In the genomic region with DNA sequence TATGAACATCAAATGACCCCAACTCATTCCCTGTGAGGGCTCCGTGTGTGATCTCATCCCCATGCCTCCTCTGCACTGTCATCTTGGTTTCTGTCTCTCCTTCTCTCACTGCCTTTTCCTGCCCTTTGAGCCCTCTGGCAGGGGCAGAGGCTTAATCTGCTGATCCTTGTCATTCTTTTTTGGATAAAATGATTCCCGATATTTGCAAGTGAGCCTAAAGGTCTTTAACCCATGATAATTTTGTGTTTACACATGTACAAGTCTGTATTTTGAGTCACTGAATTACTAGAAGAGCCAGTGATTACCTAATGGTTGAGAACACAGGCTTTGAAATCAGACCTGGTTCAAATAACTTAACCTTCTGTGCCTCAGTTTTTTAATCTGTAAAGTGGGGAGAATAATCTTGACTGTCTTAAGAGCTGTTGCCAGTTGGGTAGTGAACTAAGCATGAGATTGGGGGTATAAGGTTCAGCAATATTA, we compare ENCODE assay signal across 12 cellular contexts. TPM values are rescaled to one million over a fixed set of nuclear protein-coding genes. Genes with fewer than 3 reads are reported as not detected.
DNase-seq lines count a peak whose midpoint lies in the region; ATAC-seq and TF ChIP-seq lines count a peak whose summit lies in the region.
"Had no signal": no experiment of that assay in that cellular context is flagged by ENCODE, and none has a peak within 500 bp of the region (broad histone marks: within the 10 kb centered on the region; RNA-seq: fewer than 3 reads in every experiment).

No MANE protein-coding gene starts in this region.

- H4K20me1 ChIP-seq in IMR-90 (ENCODE audit: insufficient read depth, low read length) = no peaks in the 10 kb centered on the region

- no peak for DNase-seq in CD4-positive, alpha-beta T cell
- DNase-seq in IMR-90 (no peak), chondrocyte (ENCODE audit: low spot score) (no peak), nephron progenitor cell (no peak), prostate gland (ENCODE audit: low spot score) (no peak), OCI-M1 (lab: John Stamatoyannopoulos, UW) (no peak)
- DNase-seq in activated effector memory CD4-positive, alpha-beta T cell treated with anti-CD3 and anti-CD28 coated beads, Interleukin-2, amount 50 U/mL, for 16 hours = no peak
- DNase-seq: KG1, NCI-H2227 treated with DMSO at 0.1 percent for 48 hours, pancreas had no signal

- H3K4me1 Mint-ChIP-seq in CD4-positive, alpha-beta T cell (ENCODE audit: low read depth) = peaks cover 38% of the 10 kb centered on the region
- peaks cover 8% of the 10 kb centered on the region for H3K4me1 Mint-ChIP-seq in chondrocyte (ENCODE audit: low read depth)
- H3K4me1 Mint-ChIP-seq in nephron progenitor cell = no peaks in the 10 kb centered on the region

- H3K4ac ChIP-seq in IMR-90 (ENCODE audit: low read depth, low read length) = no peak overlapping the region

- no peak for ATAC-seq in CD4-positive, alpha-beta T cell (ENCODE audit: poor library complexity)
- no peak for ATAC-seq in IMR-90 (ENCODE audit: low read depth)
- ATAC-seq: pancreas had no signal

- no peaks in the 10 kb centered on the region for H3K9me3 Mint-ChIP-seq in CD4-positive, alpha-beta T cell
- H3K9me3 Mint-ChIP-seq in chondrocyte (ENCODE audit: low read depth) (no peaks in the 10 kb centered on the region), nephron progenitor cell (peaks cover 27% of the 10 kb centered on the region)

- H3K14ac ChIP-seq in IMR-90 (replicated peaks; ENCODE audit: low read depth, low read length) = no peak overlapping the region

- H3K4me1 ChIP-seq in IMR-90 (ENCODE audit: control insufficient read depth, insufficient read depth, low read length) = peaks cover 1% of the 10 kb centered on the region; the same call in 1 of the 2 replicates
- peaks cover 3% of the 10 kb centered on the region for H3K4me1 ChIP-seq in prostate gland (replicated peaks)
- H3K4me1 ChIP-seq: HAP-1 had no signal

- no peak overlapping the region for H2BK20ac ChIP-seq in IMR-90 (ENCODE audit: low read depth, low read length)

- H4K5ac ChIP-seq in IMR-90 (ENCODE audit: low read depth, low read length) = no peak overlapping the region

- H3K4me2 ChIP-seq in IMR-90 (ENCODE audit: low read depth, low read length) = no peak overlapping the region

- no peaks in the 10 kb centered on the region for H3K27me3 ChIP-seq in CD4-positive, alpha-beta T cell (ENCODE audit: control insufficient read depth, insufficient read depth, low read length)
- H3K27me3 ChIP-seq in IMR-90 (ENCODE audit: control insufficient read depth, insufficient read depth, low read length) (no peaks in the 10 kb centered on the region), prostate gland (replicated peaks; ENCODE audit: insufficient read depth) (no peaks in the 10 kb centered on the region)
- H3K27me3 ChIP-seq: pancreas, SJSA1 had no signal

- no peak overlapping the region for H4K8ac ChIP-seq in IMR-90 (ENCODE audit: low read depth in 2 of 2, low read length in 2 of 2)

- H3K36me3 ChIP-seq in IMR-90 (ENCODE audit: control insufficient read depth, insufficient read depth, low read length) = no peaks in the 10 kb centered on the region
- H3K36me3 ChIP-seq in prostate gland = no peaks in the 10 kb centered on the region
- H3K36me3 ChIP-seq: HAP-1, pancreas, SJSA1 had no signal

- H3K27me3 Mint-ChIP-seq in CD4-positive, alpha-beta T cell = no peaks in the 10 kb centered on the region
- peaks cover 4% of the 10 kb centered on the region for H3K27me3 Mint-ChIP-seq in chondrocyte (ENCODE audit: low read depth)
- H3K27me3 Mint-ChIP-seq in nephron progenitor cell (ENCODE audit: low read depth, poor library complexity) = peaks cover 68% of the 10 kb centered on the region

- H3K4me3 ChIP-seq in IMR-90 (ENCODE audit: insufficient read depth, low read depth, low read length) = no peak overlapping the region
- H3K4me3 ChIP-seq in prostate gland = no peak overlapping the region
- H3K4me3 ChIP-seq: HAP-1, SJSA1 had no signal

- peak overlapping the region; percentile 70 for H3K27ac Mint-ChIP-seq in CD4-positive, alpha-beta T cell
- H3K27ac Mint-ChIP-seq in chondrocyte (ENCODE audit: unreplicated experiment) = no peak overlapping the region
- no peak overlapping the region for H3K27ac Mint-ChIP-seq in nephron progenitor cell

- no peak overlapping the region for H3K18ac ChIP-seq in IMR-90 (ENCODE audit: low read depth, low read length)

- no peaks in the 10 kb centered on the region; the same call in 1 of the 2 replicates for H3K9me1 ChIP-seq in IMR-90 (ENCODE audit: insufficient read depth, low read length)

- intact Hi-C loops in CD4-positive, alpha-beta T cell (cut with DNase I, micrococcal nuclease) = loop anchor here (2.0 to 10.0 kb wide), 7 partner anchors 75 to 1135 kb away; a partner anchor contains a TSS
- intact Hi-C loops in IMR-90 (cut with micrococcal nuclease) = loop anchor here (10.0 kb wide), 2 partner anchors 215 to 265 kb away; no protein-coding TSS in a partner anchor
- intact Hi-C loops in prostate gland (cut with DNase I) = loop anchor here (2.0 to 5.0 kb wide), 3 partner anchors 217 to 517 kb away; a partner anchor contains a TSS

- no peak overlapping the region for H2AK9ac ChIP-seq in IMR-90 (replicated peaks; ENCODE audit: low read depth, low read length, poor library complexity)

- no peak for TF ChIP-seq RAD21 in IMR-90 (IDR thresholded peaks at IDR 0.05; ENCODE audit: low read length)

- no peak overlapping the region for H3K27ac ChIP-seq in CD4-positive, alpha-beta T cell (ENCODE audit: low read depth, low read length)
- H3K27ac ChIP-seq in IMR-90 (ENCODE audit: insufficient read depth, low read length) (no peak overlapping the region), prostate gland (peak overlapping the region in 1 of 2 donors; percentile 89)
- H3K27ac ChIP-seq: SJSA1 had no signal

- H3K23ac ChIP-seq in IMR-90 (ENCODE audit: low read depth, low read length) = peak overlapping the region; percentile 10; the same call in 1 of the 2 replicates

- peaks cover 9% of the 10 kb centered on the region for H3K36me3 Mint-ChIP-seq in CD4-positive, alpha-beta T cell (ENCODE audit: low read depth)
- H3K36me3 Mint-ChIP-seq in chondrocyte (ENCODE audit: low read depth) = no peaks in the 10 kb centered on the region
- peaks cover 15% of the 10 kb centered on the region for H3K36me3 Mint-ChIP-seq in nephron progenitor cell (ENCODE audit: low read depth)

- H4K91ac ChIP-seq in IMR-90 (ENCODE audit: insufficient read depth, low read depth, low read length) = no peak overlapping the region

- no TSS peak for BruUV-seq in IMR-90 (replicated peaks; lab: Mats Ljungman, UMichigan)

- H3K56ac ChIP-seq in IMR-90 (ENCODE audit: extremely low read depth, insufficient read depth, low read length) = no peak overlapping the region

- peaks cover 4 to 5% of the 10 kb centered on the region in 2 experiments; a peak in 2 of 4 replicates for H3K79me1 ChIP-seq in IMR-90 (ENCODE audit: low read depth in 1 of 2, low read length in 2 of 2)

- POLR2A ChIA-PET in CD4-positive, alpha-beta T cell (lab: Charles Lee) = interaction anchor here (0.8 kb wide), 1 partner anchor 367 kb away, joined by 3 read pairs; a partner anchor contains a TSS
- POLR2A ChIA-PET in IMR-90 (lab: Charles Lee; ENCODE audit: unreplicated experiment) = no interaction called here

- no peak for TF ChIP-seq POLR2A in IMR-90 (IDR thresholded peaks at IDR 0.05; ENCODE audit: low read depth, low read length)
- TF ChIP-seq POLR2A in prostate gland (IDR thresholded peaks at IDR 0.05) = no peak

- WGBS in IMR-90 (ENCODE audit: extremely low coverage in 2 of 2, insufficient read length in 1 of 2), 2 experiments = 67% methylated on average over 1 of the region's 2 CpGs; no CpG with 5 or more reads in 1 of the 2 experiments
- 88% methylated on average over 2 of the region's 2 CpGs for WGBS in prostate gland

- H3K9me3 ChIP-seq in CD4-positive, alpha-beta T cell (ENCODE audit: control insufficient read depth, low read length) = no peaks in the 10 kb centered on the region
- H3K9me3 ChIP-seq in IMR-90 (ENCODE audit: control insufficient read depth, insufficient read depth, low read length) = no peaks in the 10 kb centered on the region
- no peaks in the 10 kb centered on the region for H3K9me3 ChIP-seq in prostate gland
- H3K9me3 ChIP-seq: HAP-1, pancreas, SJSA1 had no signal

- H2BK15ac ChIP-seq in IMR-90 (ENCODE audit: low read depth, low read length) = no peak overlapping the region

- H2BK120ac ChIP-seq in IMR-90 (ENCODE audit: low read depth, low read length) = no peak overlapping the region

- H2AK5ac ChIP-seq in IMR-90 (ENCODE audit: low read depth, low read length) = no peak overlapping the region

- H2BK5ac ChIP-seq in IMR-90 (ENCODE audit: low read depth, low read length, poor library complexity, severe bottlenecking) = no peak overlapping the region

- no peak for TF ChIP-seq CTCF in CD4-positive, alpha-beta T cell (IDR thresholded peaks at IDR 0.05)
- TF ChIP-seq CTCF in IMR-90 (conservative IDR thresholded peaks at IDR 0.05; ENCODE audit: low read depth, low read length) (no peak), chondrocyte (IDR thresholded peaks at IDR 0.05) (no peak), nephron progenitor cell (IDR thresholded peaks at IDR 0.05) (no peak), prostate gland (IDR thresholded peaks at IDR 0.05) (no peak)

- H3K4me3 Mint-ChIP-seq in CD4-positive, alpha-beta T cell = peak overlapping the region; percentile 85
- H3K4me3 Mint-ChIP-seq in chondrocyte (ENCODE audit: unreplicated experiment) (peak overlapping the region; percentile 39), nephron progenitor cell (peak overlapping the region; percentile 75)

- no peak overlapping the region for H2AFZ ChIP-seq in IMR-90 (replicated peaks; ENCODE audit: low read length, poor library complexity)

- H3K9ac ChIP-seq in IMR-90 (ENCODE audit: low read depth, low read length) = no peak overlapping the region

- dilution Hi-C loops in IMR-90 (cut with HindIII; ENCODE audit: low sequenced_read_pairs, unreplicated experiment) = no loop called here

- CTCF ChIA-PET in CD4-positive, alpha-beta T cell (lab: Charles Lee) = no interaction called here
- CTCF ChIA-PET in IMR-90 (lab: Yijun Ruan, JAX) = no interaction called here

- in situ Hi-C loops in IMR-90 (cut with MboI; ENCODE audit: low sequenced_read_pairs) = no loop called here

TF ChIP-seq in IMR-90, 13 proteins besides CTCF, POLR2A, EP300 and RAD21 (continues in another document):
- TF ChIP-seq SMC3 (IDR thresholded peaks at IDR 0.05; ENCODE audit: low read depth, low read length) = no peak

RNA-seq across cellular contexts. Expression of a gene that starts 1.8 kb away (rescaled TPM):
- 100 to 1,000 TPM; 121 to 140 TPM for total RNA-seq in CD4-positive, alpha-beta T cell
- 5.8 and 6.3 TPM in 2 replicates for total RNA-seq in IMR-90 (2012; rRNA removed)
- polyA plus RNA-seq in IMR-90 (2012; rRNA removed) = 24.6 and 29.4 TPM in 2 replicates
- 17.8 and 20.6 TPM in 2 replicates for polyA plus RNA-seq in IMR-90 (2012; cell fraction: cytosol; rRNA removed)
- 238 and 385 TPM in 2 replicates for polyA plus RNA-seq in IMR-90 (2012; cell fraction: nucleus; rRNA removed; ENCODE audit: low replicate concordance)
- total RNA-seq in chondrocyte = 9.4 to 41.7 TPM (median 39.5 TPM) in 3 replicates
- total RNA-seq in prostate gland = 100 to 1,000 TPM; 201 to 246 TPM

RNA-seq across cellular contexts. Expression of a gene that starts 7.3 kb away (rescaled TPM):
- 10 to 100 TPM; 22.7 to 27.0 TPM for total RNA-seq in CD4-positive, alpha-beta T cell
- total RNA-seq in IMR-90 (2012; rRNA removed) (70.4 and 140 TPM in 2 replicates), chondrocyte (84.0 to 98.3 TPM (median 87.4 TPM) in 3 replicates), prostate gland (100 to 1,000 TPM; 124 to 241 TPM)
- 66.1 and 83.1 TPM in 2 replicates for polyA plus RNA-seq in IMR-90 (2012; rRNA removed)
- 10.1 and 13.6 TPM in 2 replicates for polyA plus RNA-seq in IMR-90 (2012; cell fraction: cytosol; rRNA removed)
- 7.2 and 37.5 TPM in 2 replicates for polyA plus RNA-seq in IMR-90 (2012; cell fraction: nucleus; rRNA removed; ENCODE audit: low replicate concordance)
